In the genomic region with DNA sequence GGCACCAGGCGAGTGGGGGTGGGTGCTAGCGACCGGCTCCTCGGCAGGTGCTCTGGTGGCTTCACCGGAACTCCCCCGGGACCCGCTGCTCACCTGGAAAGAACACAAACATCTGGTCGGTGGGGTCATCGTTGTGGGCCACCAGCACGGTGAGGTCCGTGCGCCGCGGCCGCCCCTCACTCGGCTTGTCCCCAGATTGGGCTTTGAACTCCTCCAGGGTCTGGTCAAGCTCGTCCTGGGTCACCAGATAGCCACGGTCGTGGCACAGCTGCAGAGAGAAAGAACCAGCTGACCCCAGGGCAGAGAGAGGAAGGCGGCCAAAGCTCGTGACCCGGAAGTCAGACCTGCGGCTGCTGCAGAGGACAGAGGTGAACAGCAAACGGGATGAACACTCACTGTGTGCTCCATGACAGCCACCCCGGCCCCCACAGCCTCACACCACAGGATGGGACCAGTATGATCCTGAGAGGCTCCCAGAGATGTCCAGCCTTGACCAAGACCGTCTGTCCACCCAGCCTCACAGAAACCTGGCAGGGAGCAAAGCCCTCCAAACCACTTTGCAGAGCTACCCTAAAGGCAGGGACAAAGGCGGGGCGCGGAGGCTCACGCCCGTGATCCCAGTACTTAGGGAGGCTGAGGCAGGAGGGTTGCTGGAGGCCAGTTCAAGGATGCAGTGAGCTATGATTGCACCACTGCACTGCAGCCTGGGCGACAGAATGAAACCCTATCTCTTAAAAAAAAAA, we compare ENCODE assay signal across 2 cellular contexts.
TF ChIP-seq lines count a peak whose summit lies in the region.

No MANE protein-coding gene starts in this region.

TF ChIP-seq in SK-N-SH, 30 proteins besides CTCF, POLR2A, EP300 and RAD21:
- TF ChIP-seq RXRA (IDR thresholded peaks at IDR 0.05; ENCODE audit: borderline replicate concordance, low read depth), result no peak
- TF ChIP-seq MEF2A (IDR thresholded peaks at IDR 0.05; ENCODE audit: borderline replicate concordance, low read depth), result no peak
- no peak for TF ChIP-seq SMC3 (IDR thresholded peaks at IDR 0.05; ENCODE audit: low read depth, low read length)
- TF ChIP-seq, protein P1, sequence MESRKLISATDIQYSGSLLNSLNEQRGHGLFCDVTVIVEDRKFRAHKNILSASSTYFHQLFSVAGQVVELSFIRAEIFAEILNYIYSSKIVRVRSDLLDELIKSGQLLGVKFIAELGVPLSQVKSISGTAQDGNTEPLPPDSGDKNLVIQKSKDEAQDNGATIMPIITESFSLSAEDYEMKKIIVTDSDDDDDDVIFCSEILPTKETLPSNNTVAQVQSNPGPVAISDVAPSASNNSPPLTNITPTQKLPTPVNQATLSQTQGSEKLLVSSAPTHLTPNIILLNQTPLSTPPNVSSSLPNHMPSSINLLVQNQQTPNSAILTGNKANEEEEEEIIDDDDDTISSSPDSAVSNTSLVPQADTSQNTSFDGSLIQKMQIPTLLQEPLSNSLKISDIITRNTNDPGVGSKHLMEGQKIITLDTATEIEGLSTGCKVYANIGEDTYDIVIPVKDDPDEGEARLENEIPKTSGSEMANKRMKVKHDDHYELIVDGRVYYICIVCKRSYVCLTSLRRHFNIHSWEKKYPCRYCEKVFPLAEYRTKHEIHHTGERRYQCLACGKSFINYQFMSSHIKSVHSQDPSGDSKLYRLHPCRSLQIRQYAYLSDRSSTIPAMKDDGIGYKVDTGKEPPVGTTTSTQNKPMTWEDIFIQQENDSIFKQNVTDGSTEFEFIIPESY (IDR thresholded peaks at IDR 0.05; ENCODE audit: borderline replicate concordance, low read depth), result no peak
- TF ChIP-seq NRF1 (IDR thresholded peaks at IDR 0.05; ENCODE audit: low read depth, low read length), result no peak
- TF ChIP-seq, protein P2, sequence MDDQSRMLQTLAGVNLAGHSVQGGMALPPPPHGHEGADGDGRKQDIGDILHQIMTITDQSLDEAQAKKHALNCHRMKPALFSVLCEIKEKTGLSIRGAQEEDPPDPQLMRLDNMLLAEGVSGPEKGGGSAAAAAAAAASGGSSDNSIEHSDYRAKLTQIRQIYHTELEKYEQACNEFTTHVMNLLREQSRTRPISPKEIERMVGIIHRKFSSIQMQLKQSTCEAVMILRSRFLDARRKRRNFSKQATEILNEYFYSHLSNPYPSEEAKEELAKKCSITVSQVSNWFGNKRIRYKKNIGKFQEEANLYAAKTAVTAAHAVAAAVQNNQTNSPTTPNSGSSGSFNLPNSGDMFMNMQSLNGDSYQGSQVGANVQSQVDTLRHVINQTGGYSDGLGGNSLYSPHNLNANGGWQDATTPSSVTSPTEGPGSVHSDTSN (IDR thresholded peaks at IDR 0.05), result no peak
- TF ChIP-seq, protein P3, sequence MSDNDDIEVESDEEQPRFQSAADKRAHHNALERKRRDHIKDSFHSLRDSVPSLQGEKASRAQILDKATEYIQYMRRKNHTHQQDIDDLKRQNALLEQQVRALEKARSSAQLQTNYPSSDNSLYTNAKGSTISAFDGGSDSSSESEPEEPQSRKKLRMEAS (IDR thresholded peaks at IDR 0.05; ENCODE audit: low read depth), result no peak
- TF ChIP-seq CHD2 (IDR thresholded peaks at IDR 0.05; ENCODE audit: low read length, partially characterized antibody), result no peak
- TF ChIP-seq EZH2phosphoT487 (IDR thresholded peaks at IDR 0.05; ENCODE audit: borderline replicate concordance, low read depth), result no peak
- no peak for TF ChIP-seq TAF1 (IDR thresholded peaks at IDR 0.05; ENCODE audit: borderline replicate concordance, low read depth, low read length)

TF ChIP-seq in SK-N-SH treated with all-trans-retinoic acid at 6 μM for 48 hours, 23 proteins besides CTCF, POLR2A, EP300 and RAD21:
- no peak for TF ChIP-seq RARB (CRISPR knock-in tag; IDR thresholded peaks at IDR 0.05)
TF ChIP-seq in SK-N-SH treated with all-trans-retinoic acid at 6 μM for 48 hours: peak in this region for 0.
